Comparison of ENCODE assay signal across 8 cellular contexts in the genomic region with DNA sequence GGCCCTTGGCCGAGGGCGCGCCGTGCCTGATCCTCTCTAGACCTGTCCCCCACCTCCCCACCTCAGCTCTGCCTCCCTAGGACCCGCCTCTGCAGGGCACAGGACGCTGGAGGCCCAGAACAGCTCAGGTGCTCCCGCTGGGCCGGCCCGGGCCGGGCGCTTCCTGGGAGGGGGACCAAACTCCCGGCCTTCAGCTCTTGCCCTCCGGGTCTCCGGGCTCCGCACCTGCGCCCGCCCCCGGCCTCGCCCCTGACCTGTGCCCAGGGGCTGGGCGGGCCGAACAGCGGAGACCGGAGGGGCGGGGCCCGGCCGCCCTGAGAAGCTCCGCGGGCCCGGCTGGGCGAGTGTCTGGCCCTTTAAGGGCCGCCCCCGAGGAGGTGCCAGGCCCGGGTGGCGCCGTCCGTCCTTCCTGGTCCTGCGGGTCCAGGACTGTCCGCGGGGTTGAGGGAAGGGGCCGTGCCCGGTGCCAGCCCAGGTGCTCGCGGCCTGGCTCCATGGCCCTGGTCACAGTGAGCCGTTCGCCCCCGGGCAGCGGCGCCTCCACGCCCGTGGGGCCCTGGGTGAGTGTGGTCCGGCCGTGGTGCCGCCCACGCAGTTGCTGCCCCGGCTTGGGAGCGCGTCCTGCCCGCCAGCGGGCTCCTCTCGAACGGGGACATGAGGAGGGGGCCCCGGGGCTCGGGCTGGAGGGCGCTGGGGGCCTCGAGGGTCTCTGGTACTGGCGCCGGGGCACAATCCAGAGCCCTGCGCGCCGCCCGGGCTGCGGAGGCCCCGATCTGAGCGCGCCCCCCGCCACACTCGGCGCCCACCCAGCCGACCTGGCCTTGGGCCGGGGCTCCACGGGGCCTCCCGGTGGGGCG. TPM values are rescaled to one million over a fixed set of nuclear protein-coding genes. Genes with fewer than 3 reads are reported as not detected.
A peak's percentile ranks its signal among the peaks of the same experiment; 100 is the strongest.
DNase-seq lines count a peak whose midpoint lies in the region; ATAC-seq, FAIRE-seq and TF ChIP-seq lines count a peak whose summit lies in the region.

Gene SSH3, plus strand, starts transcription at position 399 of the 857 bp plus-strand sequence. Its CDS starts 96 bp downstream, at position 495.

- no peaks in the 10 kb centered on the region for H3K9me1 ChIP-seq in keratinocyte (ENCODE audit: control insufficient read depth, extremely low read depth, insufficient read depth, low read length)

- dilution Hi-C loops in keratinocyte (cut with MboI; ENCODE audit: extremely low pct_ligation_motif_present, low sequenced_read_pairs), result no loop called here

- peak within 1 kb of the TSS; percentile 95 for H3K4me3 ChIP-seq in colonic mucosa
- peak within 1 kb of the TSS; percentile 73 to 93 (median 79) for H3K4me3 ChIP-seq in keratinocyte (ENCODE audit: control insufficient read depth in 2 of 3, extremely low read depth in 1 of 3, insufficient read depth in 2 of 3, low read depth in 1 of 3, low read length in 3 of 3)
- H3K4me3 ChIP-seq in skin epidermis, result peak within 1 kb of the TSS; percentile 64 to 98 (median 76)

- no peaks in the 10 kb centered on the region for H4K20me1 ChIP-seq in keratinocyte (ENCODE audit: control insufficient read depth, extremely low read depth, insufficient read depth, low read length)

- TF ChIP-seq CTCF in colonic mucosa (IDR thresholded peaks at IDR 0.05), result no peak
- TF ChIP-seq CTCF in keratinocyte (optimal IDR thresholded peaks at IDR 0.05 in 1 of 3, IDR thresholded peaks at IDR 0.05 in 1 of 3, conservative IDR thresholded peaks at IDR 0.05 in 1 of 3; ENCODE audit: extremely low read depth in 1 of 3, insufficient read depth in 2 of 3, low read length in 3 of 3), result no peak

- H3K27ac ChIP-seq in colonic mucosa (peak within 1 kb of the TSS; percentile 85), keratinocyte (ENCODE audit: control insufficient read depth, insufficient read depth, low read length) (peak within 1 kb of the TSS; percentile 47), skin epidermis (peak within 1 kb of the TSS; percentile 71 to 99 (median 94))

- DNase-seq in DMS153 (lab: John Stamatoyannopoulos, UW) (peak; percentile 47), LoVo (ENCODE audit: low spot score) (peak; percentile 91), T-helper 9 cell (peak; percentile 40), colonic mucosa (peak; percentile 90), keratinocyte (ENCODE audit: low read depth, low spot score) (no peak)

- H3K79me2 ChIP-seq in keratinocyte (ENCODE audit: control insufficient read depth, insufficient read depth, low read length), result peaks cover 2% of the 10 kb centered on the region

- no peak for FAIRE-seq in keratinocyte (lab: Jason Lieb, UNC)

- ATAC-seq in GM18909 (IDR thresholded peaks at IDR 0.05; ENCODE audit: poor library complexity, unreplicated experiment) (no peak), GM18511 (IDR thresholded peaks at IDR 0.05; ENCODE audit: unreplicated experiment) (no peak)

- H3K4me2 ChIP-seq in keratinocyte (ENCODE audit: control insufficient read depth, extremely low read depth, insufficient read depth, low read depth, low read length), result peak within 1 kb of the TSS; percentile 82

- peaks cover 15% of the 10 kb centered on the region for H3K4me1 ChIP-seq in colonic mucosa
- H3K4me1 ChIP-seq in keratinocyte (ENCODE audit: control insufficient read depth, extremely low read depth, insufficient read depth, low read length), result peaks cover 22% of the 10 kb centered on the region

- H3K9ac ChIP-seq in colonic mucosa (ENCODE audit: low read depth in 2 of 2, low read length in 2 of 2), result peak within 1 kb of the TSS; percentile 94 to 96
- H3K9ac ChIP-seq in keratinocyte (ENCODE audit: control insufficient read depth, extremely low read depth, insufficient read depth, low read length), result peak within 1 kb of the TSS; percentile 81

- H3K27me3 ChIP-seq in colonic mucosa (no peaks in the 10 kb centered on the region), keratinocyte (ENCODE audit: control insufficient read depth, extremely low read depth, insufficient read depth, low read length) (no peaks in the 10 kb centered on the region)

- peak within 1 kb of the TSS; percentile 49 for H2AFZ ChIP-seq in keratinocyte (ENCODE audit: control insufficient read depth, low read length)

- H3K9me3 ChIP-seq in colonic mucosa (no peaks in the 10 kb centered on the region), keratinocyte (ENCODE audit: control insufficient read depth, low read depth, low read length) (no peaks in the 10 kb centered on the region)

- intact Hi-C loops in colonic mucosa (cut with DNase I), result no loop called here

- H3K36me3 ChIP-seq in colonic mucosa (no peaks in the 10 kb centered on the region), keratinocyte (ENCODE audit: control insufficient read depth in 2 of 2, extremely low read depth in 1 of 2, insufficient read depth in 2 of 2, low read length in 2 of 2) (peaks cover 32 to 44% of the 10 kb centered on the region in 2 experiments)

RNA-seq across cellular contexts. Expression of gene SSH3, which starts in this region (rescaled TPM):
- total RNA-seq in colonic mucosa, result 10 to 100 TPM; 69.7 to 81.7 TPM
- 20.5 to 39.2 TPM (median 24.8 TPM) in 3 replicates for polyA plus RNA-seq in keratinocyte
- polyA plus RNA-seq in keratinocyte (2011; ENCODE audit: low read depth), result 11.2 TPM
- 12.1 and 25.9 TPM in 2 replicates for polyA plus RNA-seq in keratinocyte (2011; cell fraction: cytosol; rRNA removed)
- polyA plus RNA-seq in keratinocyte (2011; cell fraction: nucleus; rRNA removed), result 55.6 and 73.3 TPM in 2 replicates
- 42.9 and 52.4 TPM in 2 replicates for polyA plus RNA-seq in keratinocyte (2012; ENCODE audit: low replicate concordance)
- 22.4 to 37.8 TPM (median 30.0 TPM) in 3 replicates for polyA minus RNA-seq in keratinocyte
- polyA minus RNA-seq in keratinocyte (2011; cell fraction: cytosol; rRNA and poly(A)+ RNA removed), result 49.9 TPM
- polyA minus RNA-seq in keratinocyte (2011; cell fraction: nucleus; rRNA and poly(A)+ RNA removed), result 29.0 and 32.8 TPM in 2 replicates
